In genomic region chr14:65961004-65961403, GRCh38 we compare ENCODE assay signal across 9 cellular contexts.
DNase-seq lines count a peak whose midpoint lies in the region; ATAC-seq, FAIRE-seq and TF ChIP-seq lines count a peak whose summit lies in the region.
"Had no signal": no experiment of that assay in that cellular context is flagged by ENCODE, and none has a peak within 500 bp of the region (broad histone marks: within the 10 kb centered on the region; RNA-seq: fewer than 3 reads in every experiment).

No MANE protein-coding gene starts in this region.

- H3K9me3 ChIP-seq in T-helper 17 cell (ENCODE audit: control insufficient read depth, low read length, poor library complexity, severe bottlenecking) = no peaks in the 10 kb centered on the region
- no peaks in the 10 kb centered on the region for H3K9me3 ChIP-seq in kidney (ENCODE audit: control insufficient read depth in 1 of 2, low read length in 2 of 2)

- H3K4me1 ChIP-seq in kidney (ENCODE audit: control insufficient read depth in 1 of 2, insufficient read depth in 1 of 2, low read depth in 1 of 2, low read length in 2 of 2) = no peaks in the 10 kb centered on the region

- DNase-seq in DMS 273 (lab: John Stamatoyannopoulos, UW; ENCODE audit: unreplicated experiment) (peak; percentile 82), DMS 273 treated with DMSO at 0.1 percent for 48 hours (lab: John Stamatoyannopoulos, UW) (no peak), HT-29 (ENCODE audit: low spot score) (peak; percentile 9), T-helper 17 cell (peak; percentile 39 to 69 (median 42)), amniotic epithelial cell (ENCODE audit: low read depth) (peak; percentile 70), kidney (no peak), NCI-H128 (lab: John Stamatoyannopoulos, UW; ENCODE audit: unreplicated experiment) (no peak)
- DNase-seq in stimulated activated CD8-positive, alpha-beta memory T cell treated with anti-CD3 and anti-CD28 coated beads, Interleukin-15, amount 100 ng/mL, for 4 hours (ENCODE audit: low read depth in 2 of 2) = peak; percentile 22 to 30

- H3K4me1 Mint-ChIP-seq in T-helper 17 cell = peaks cover 21% of the 10 kb centered on the region

- H3K9ac ChIP-seq in kidney (ENCODE audit: low read length in 2 of 2) = no peak overlapping the region

- intact Hi-C loops in kidney (cut with DNase I) = no loop called here

- peak; percentile 45 for TF ChIP-seq CTCF in kidney (IDR thresholded peaks at IDR 0.05; ENCODE audit: borderline replicate concordance, extremely low read depth, insufficient read depth)

- H3K27ac Mint-ChIP-seq in T-helper 17 cell = peak overlapping the region; percentile 32

- no peak overlapping the region for H3K4me3 Mint-ChIP-seq in T-helper 17 cell

- H3K4me3 ChIP-seq in kidney (ENCODE audit: low read length in 2 of 2) = no peak overlapping the region

- H3K36me3 Mint-ChIP-seq in T-helper 17 cell (ENCODE audit: low read depth) = no peaks in the 10 kb centered on the region

- H3K27me3 Mint-ChIP-seq in T-helper 17 cell = peaks cover 4% of the 10 kb centered on the region

- ATAC-seq in T-helper 17 cell = peak; percentile 93

- no peak for FAIRE-seq in kidney (lab: Jason Lieb, UNC)
- FAIRE-seq: A204.1 had no signal

- H3K27ac ChIP-seq in kidney (ENCODE audit: low read depth in 2 of 2, low read length in 2 of 2) = no peak overlapping the region

- no peaks in the 10 kb centered on the region for H3K36me3 ChIP-seq in kidney (ENCODE audit: control insufficient read depth in 1 of 2, insufficient read depth in 2 of 2, low read length in 2 of 2)

Comparison
In these comparisons a context has a peak if more than half of its experiments do, and no peak if none do; other contexts are left out.
1. DNase-seq: peak in DMS 273 (single experiment), HT-29 (single experiment), T-helper 17 cell (3 of 3), amniotic epithelial cell (single experiment) and stimulated activated CD8-positive, alpha-beta memory T cell treated with anti-CD3 and anti-CD28 coated beads, Interleukin-15, amount 100 ng/mL, for 4 hours (2 of 2); none in DMS 273 treated with DMSO at 0.1 percent for 48 hours (single experiment), kidney (single experiment) and NCI-H128 (single experiment).